ENCODE assay signal across 15 cellular contexts in genomic region chr12:19223695-19224094, GRCh38.
DNase-seq lines count a peak whose midpoint lies in the region; TF ChIP-seq lines count a peak whose summit lies in the region.
"Had no signal": no experiment of that assay in that cellular context is flagged by ENCODE, and none has a peak within 500 bp of the region (broad histone marks: within the 10 kb centered on the region; RNA-seq: fewer than 3 reads in every experiment).

No MANE protein-coding gene starts in this region.

- H3K27me3 Mint-ChIP-seq in glutamatergic neuron (ENCODE audit: unreplicated experiment) (peaks cover 6% of the 10 kb centered on the region), osteocyte (ENCODE audit: unreplicated experiment) (no peaks in the 10 kb centered on the region)
- H3K27me3 Mint-ChIP-seq: activated CD8-positive, alpha-beta T cell treated with anti-CD3 and anti-CD28 coated beads for 36 hours; dendritic cell treated with granulocyte-macrophage colony-stimulating factor and Interleukin-4, amounts not matched to agents 40 ng/mL and 50 ng/mL, for 4 days had no signal

- no peaks in the 10 kb centered on the region for H3K9me3 ChIP-seq in ascending aorta
- H3K9me3 ChIP-seq: testis had no signal

- H3K9me3 Mint-ChIP-seq in glutamatergic neuron (ENCODE audit: unreplicated experiment) (peaks cover 18% of the 10 kb centered on the region), osteocyte (ENCODE audit: unreplicated experiment) (peaks cover 13% of the 10 kb centered on the region)
- H3K9me3 Mint-ChIP-seq: activated CD8-positive, alpha-beta T cell treated with anti-CD3 and anti-CD28 coated beads for 36 hours; natural killer cell had no signal

- DNase-seq in EH (ENCODE audit: low read depth) (peak; percentile 84), ascending aorta (ENCODE audit: low spot score in 2 of 2) (no peak), glutamatergic neuron (no peak), osteocyte (ENCODE audit: extremely low spot score, unreplicated experiment) (no peak), NOMO-1 treated with dmso at 0.1 percent for 144 hours (lab: John Stamatoyannopoulos, UW; ENCODE audit: unreplicated experiment) (no peak), NCI-H2081 (lab: John Stamatoyannopoulos, UW) (no peak), SHP77 (lab: John Stamatoyannopoulos, UW) (no peak)
- DNase-seq in activated naive CD4-positive, alpha-beta T cell treated with Interleukin-2 at 50 U/mL for 16 hours = no peak
- DNase-seq: activated CD8-positive, alpha-beta T cell treated with anti-CD3 and anti-CD28 coated beads for 36 hours; amygdala; natural killer cell; stimulated activated CD4-positive, alpha-beta T cell treated with anti-CD3 and anti-CD28 coated beads, Interleukin-2, amount 100 ng/mL, for 48 hours; testis had no signal

- H3K4me3 ChIP-seq in ascending aorta = no peak overlapping the region
- H3K4me3 ChIP-seq: SK-N-MC, testis had no signal

- intact Hi-C loops in ascending aorta (cut with DNase I) = no loop called here

- H3K4me3 Mint-ChIP-seq in glutamatergic neuron (ENCODE audit: unreplicated experiment) (peak overlapping the region; percentile 25), osteocyte (ENCODE audit: unreplicated experiment) (no peak overlapping the region)
- H3K4me3 Mint-ChIP-seq: activated CD8-positive, alpha-beta T cell treated with anti-CD3 and anti-CD28 coated beads for 36 hours; dendritic cell treated with granulocyte-macrophage colony-stimulating factor and Interleukin-4, amounts not matched to agents 40 ng/mL and 50 ng/mL, for 4 days; natural killer cell had no signal

- no peaks in the 10 kb centered on the region for H3K36me3 ChIP-seq in ascending aorta

- H3K4me1 Mint-ChIP-seq in glutamatergic neuron (ENCODE audit: low read depth, unreplicated experiment) (peaks cover 60% of the 10 kb centered on the region), osteocyte (ENCODE audit: unreplicated experiment) (peaks cover 54% of the 10 kb centered on the region)
- H3K4me1 Mint-ChIP-seq: natural killer cell had no signal

- H3K27ac ChIP-seq in ascending aorta = peak overlapping the region; percentile 16 to 48
- H3K27ac ChIP-seq: SK-N-MC, testis had no signal

- no peaks in the 10 kb centered on the region for H3K27me3 ChIP-seq in ascending aorta
- H3K27me3 ChIP-seq: testis had no signal

- peak overlapping the region; percentile 73 for H3K27ac Mint-ChIP-seq in glutamatergic neuron (ENCODE audit: unreplicated experiment)
- H3K27ac Mint-ChIP-seq in osteocyte (ENCODE audit: unreplicated experiment) = peak overlapping the region; percentile 72
- H3K27ac Mint-ChIP-seq: activated CD8-positive, alpha-beta T cell treated with anti-CD3 and anti-CD28 coated beads for 36 hours; natural killer cell had no signal

- H3K36me3 Mint-ChIP-seq in glutamatergic neuron (ENCODE audit: unreplicated experiment) = no peaks in the 10 kb centered on the region
- peaks cover 3% of the 10 kb centered on the region for H3K36me3 Mint-ChIP-seq in osteocyte (ENCODE audit: unreplicated experiment)
- H3K36me3 Mint-ChIP-seq: natural killer cell had no signal

- no peak for TF ChIP-seq CTCF in ascending aorta (IDR thresholded peaks at IDR 0.05)
- TF ChIP-seq CTCF in glutamatergic neuron (IDR thresholded peaks at IDR 0.05; ENCODE audit: partially characterized antibody, unreplicated experiment) = no peak
- TF ChIP-seq CTCF in osteocyte (IDR thresholded peaks at IDR 0.05) = no peak

- H3K4me1 ChIP-seq in ascending aorta = peaks cover 0 to 6% of the 10 kb centered on the region in 2 donors
- H3K4me1 ChIP-seq: testis had no signal
